Comparison of ENCODE assay signal across 16 cellular contexts in genomic region chr7:157375410-157375809, GRCh38. TPM values are rescaled to one million over a fixed set of nuclear protein-coding genes. Genes with fewer than 3 reads are reported as not detected.
DNase-seq lines count a peak whose midpoint lies in the region; ATAC-seq and TF ChIP-seq lines count a peak whose summit lies in the region.
"Had no signal": no experiment of that assay in that cellular context is flagged by ENCODE, and none has a peak within 500 bp of the region (broad histone marks: within the 10 kb centered on the region; RNA-seq: fewer than 3 reads in every experiment).

No MANE protein-coding gene starts in this region.

- no peaks in the 10 kb centered on the region for H3K9me3 ChIP-seq in BLaER1 treated with 17β-estradiol and CSF1 and Interleukin-3, amounts not matched to agents 10 nM and 100 nM (replicated peaks in 1 of 11)
- H3K9me3 ChIP-seq in CD8-positive, alpha-beta T cell (ENCODE audit: low read length) = no peaks in the 10 kb centered on the region
- H3K9me3 ChIP-seq: MG63, sigmoid colon, thoracic aorta had no signal

- H3K4me2 ChIP-seq in BLaER1 treated with 17β-estradiol and CSF1 and Interleukin-3, amounts not matched to agents 10 nM and 100 nM = peak overlapping the region; percentile 10 to 62 (median 30); a peak in 16 of 22 replicates

- TF ChIP-seq CTCF in CD8-positive, alpha-beta T cell (IDR thresholded peaks at IDR 0.05) = no peak

- peaks cover 95 to 100% (median 98%) of the 10 kb centered on the region in 11 experiments for H3K36me3 ChIP-seq in BLaER1 treated with 17β-estradiol and CSF1 and Interleukin-3, amounts not matched to agents 10 nM and 100 nM
- H3K36me3 ChIP-seq in CD8-positive, alpha-beta T cell (ENCODE audit: insufficient read depth, low read length) = peaks cover 23% of the 10 kb centered on the region

- H4K20me1 ChIP-seq in BLaER1 treated with 17β-estradiol and CSF1 and Interleukin-3, amounts not matched to agents 10 nM and 100 nM = peaks cover 99 to 100% (median 100%) of the 10 kb centered on the region in 11 experiments

- peak overlapping the region in 2 of 11 experiments; percentile 12 to 29; a peak in 1 of 22 replicates for H3K9ac ChIP-seq in BLaER1 treated with 17β-estradiol and CSF1 and Interleukin-3, amounts not matched to agents 10 nM and 100 nM

- no peaks in the 10 kb centered on the region for H3K27me3 Mint-ChIP-seq in CD8-positive, alpha-beta T cell (ENCODE audit: low read depth)
- no peaks in the 10 kb centered on the region for H3K27me3 Mint-ChIP-seq in activated naive CD8-positive, alpha-beta T cell treated with anti-CD3 and anti-CD28 coated beads, Interleukin-2, amount 10 ng/mL, durations not matched to agents 7 days and 5 days
- no peaks in the 10 kb centered on the region for H3K27me3 Mint-ChIP-seq in natural killer cell treated with Interleukin-12 subunit alpha and Interleukin-12 subunit beta and Interleukin-15 and Interleukin-18, amount 100 ng/mL, for 72 hours
- H3K27me3 Mint-ChIP-seq: activated CD4-positive, alpha-beta T cell treated with anti-CD3 and anti-CD28 coated beads, Interleukin-2, amount 10 ng/mL, durations not matched to agents 7 days and 5 days had no signal

- intact Hi-C loops in CD8-positive, alpha-beta T cell (cut with DNase I, micrococcal nuclease) = no loop called here

- H3K4me1 ChIP-seq in BLaER1 treated with 17β-estradiol and CSF1 and Interleukin-3, amounts not matched to agents 10 nM and 100 nM = peaks cover 40 to 69% (median 52%) of the 10 kb centered on the region in 10 experiments
- peaks cover 29% of the 10 kb centered on the region for H3K4me1 ChIP-seq in CD8-positive, alpha-beta T cell (ENCODE audit: insufficient read depth, low read length)

- H3K27me3 ChIP-seq in BLaER1 treated with 17β-estradiol and CSF1 and Interleukin-3, amounts not matched to agents 10 nM and 100 nM = no peaks in the 10 kb centered on the region
- H3K27me3 ChIP-seq in CD8-positive, alpha-beta T cell (ENCODE audit: insufficient read depth, low read length) = no peaks in the 10 kb centered on the region
- H3K27me3 ChIP-seq: brain microvascular endothelial cell, MG63, sigmoid colon had no signal

- no peak for DNase-seq in CD8-positive, alpha-beta T cell
- no peak for DNase-seq in activated naive CD8-positive, alpha-beta T cell treated with anti-CD3 and anti-CD28 coated beads, Interleukin-2, amount 10 ng/mL, durations not matched to agents 7 days and 5 days
- no peak for DNase-seq in natural killer cell treated with Interleukin-12 subunit alpha and Interleukin-12 subunit beta and Interleukin-15 and Interleukin-18, amount 100 ng/mL, for 72 hours (ENCODE audit: low spot score)
- DNase-seq in inferior parietal cortex (ENCODE audit: extremely low spot score) (no peak), hippocampal formation (lab: John Stamatoyannopoulos, UW) (no peak)
- DNase-seq: activated CD4-positive, alpha-beta T cell treated with anti-CD3 and anti-CD28 coated beads, Interleukin-2, amount 10 ng/mL, durations not matched to agents 7 days and 5 days; brain microvascular endothelial cell; kidney; MG63; NCI-H187; SHP77 treated with DMSO at 0.1 percent for 48 hours; sigmoid colon had no signal

- peaks cover 71% of the 10 kb centered on the region for H3K4me1 Mint-ChIP-seq in CD8-positive, alpha-beta T cell (ENCODE audit: low read depth)
- H3K4me1 Mint-ChIP-seq in activated naive CD8-positive, alpha-beta T cell treated with anti-CD3 and anti-CD28 coated beads, Interleukin-2, amount 10 ng/mL, durations not matched to agents 7 days and 5 days = peaks cover 32% of the 10 kb centered on the region
- peaks cover 66 to 70% of the 10 kb centered on the region in 2 donors for H3K4me1 Mint-ChIP-seq in natural killer cell treated with Interleukin-12 subunit alpha and Interleukin-12 subunit beta and Interleukin-15 and Interleukin-18, amount 100 ng/mL, for 72 hours (ENCODE audit: low read depth in 2 of 2)

- no peak overlapping the region for H3K4me3 Mint-ChIP-seq in CD8-positive, alpha-beta T cell
- H3K4me3 Mint-ChIP-seq in activated naive CD8-positive, alpha-beta T cell treated with anti-CD3 and anti-CD28 coated beads, Interleukin-2, amount 10 ng/mL, durations not matched to agents 7 days and 5 days = no peak overlapping the region
- H3K4me3 Mint-ChIP-seq in natural killer cell treated with Interleukin-12 subunit alpha and Interleukin-12 subunit beta and Interleukin-15 and Interleukin-18, amount 100 ng/mL, for 72 hours = peak overlapping the region; percentile 89
- H3K4me3 Mint-ChIP-seq: activated CD4-positive, alpha-beta T cell treated with anti-CD3 and anti-CD28 coated beads, Interleukin-2, amount 10 ng/mL, durations not matched to agents 7 days and 5 days had no signal

- H3K36me3 Mint-ChIP-seq in CD8-positive, alpha-beta T cell = peaks cover 80% of the 10 kb centered on the region
- H3K36me3 Mint-ChIP-seq in activated naive CD8-positive, alpha-beta T cell treated with anti-CD3 and anti-CD28 coated beads, Interleukin-2, amount 10 ng/mL, durations not matched to agents 7 days and 5 days = peaks cover 45% of the 10 kb centered on the region
- peaks cover 25% of the 10 kb centered on the region for H3K36me3 Mint-ChIP-seq in natural killer cell treated with Interleukin-12 subunit alpha and Interleukin-12 subunit beta and Interleukin-15 and Interleukin-18, amount 100 ng/mL, for 72 hours

- no peak overlapping the region for H3K4me3 ChIP-seq in BLaER1 treated with 17β-estradiol and CSF1 and Interleukin-3, amounts not matched to agents 10 nM and 100 nM
- no peak overlapping the region for H3K4me3 ChIP-seq in CD8-positive, alpha-beta T cell (ENCODE audit: low read depth, low read length)
- H3K4me3 ChIP-seq: MG63, sigmoid colon, thoracic aorta had no signal

- H3K9me3 Mint-ChIP-seq in CD8-positive, alpha-beta T cell = no peaks in the 10 kb centered on the region
- no peaks in the 10 kb centered on the region for H3K9me3 Mint-ChIP-seq in activated naive CD8-positive, alpha-beta T cell treated with anti-CD3 and anti-CD28 coated beads, Interleukin-2, amount 10 ng/mL, durations not matched to agents 7 days and 5 days
- no peaks in the 10 kb centered on the region for H3K9me3 Mint-ChIP-seq in natural killer cell treated with Interleukin-12 subunit alpha and Interleukin-12 subunit beta and Interleukin-15 and Interleukin-18, amount 100 ng/mL, for 72 hours
- H3K9me3 Mint-ChIP-seq: activated CD4-positive, alpha-beta T cell treated with anti-CD3 and anti-CD28 coated beads, Interleukin-2, amount 10 ng/mL, durations not matched to agents 7 days and 5 days had no signal

- CTCF ChIA-PET in CD8-positive, alpha-beta T cell (lab: Charles Lee) = interaction anchor here (1.2 to 1.4 kb wide), 2 partner anchors 11 to 36 kb away, joined by 5 to 6 read pairs; no protein-coding TSS in a partner anchor

- peak overlapping the region; percentile 20 for H3K27ac Mint-ChIP-seq in CD8-positive, alpha-beta T cell
- peak overlapping the region; percentile 76 for H3K27ac Mint-ChIP-seq in activated naive CD8-positive, alpha-beta T cell treated with anti-CD3 and anti-CD28 coated beads, Interleukin-2, amount 10 ng/mL, durations not matched to agents 7 days and 5 days
- peak overlapping the region; percentile 65 to 96 for H3K27ac Mint-ChIP-seq in natural killer cell treated with Interleukin-12 subunit alpha and Interleukin-12 subunit beta and Interleukin-15 and Interleukin-18, amount 100 ng/mL, for 72 hours

- ATAC-seq in CD8-positive, alpha-beta T cell = no peak
- no peak for ATAC-seq in activated naive CD8-positive, alpha-beta T cell treated with anti-CD3 and anti-CD28 coated beads, Interleukin-2, amount 10 ng/mL, durations not matched to agents 7 days and 5 days (ENCODE audit: low read depth)
- no peak for ATAC-seq in natural killer cell treated with Interleukin-12 subunit alpha and Interleukin-12 subunit beta and Interleukin-15 and Interleukin-18, amount 100 ng/mL, for 72 hours
- no peak for ATAC-seq in HG03342 (IDR thresholded peaks at IDR 0.05; ENCODE audit: unreplicated experiment)
- ATAC-seq: HepG2 had no signal

- peak overlapping the region in 7 of 11 experiments; percentile 8 to 63 (median 25); a peak in 8 of 22 replicates for H3K27ac ChIP-seq in BLaER1 treated with 17β-estradiol and CSF1 and Interleukin-3, amounts not matched to agents 10 nM and 100 nM
- no peak overlapping the region for H3K27ac ChIP-seq in CD8-positive, alpha-beta T cell (ENCODE audit: low read depth, low read length)
- H3K27ac ChIP-seq: brain microvascular endothelial cell, sigmoid colon had no signal

- POLR2A ChIA-PET in CD8-positive, alpha-beta T cell (lab: Charles Lee) = no interaction called here
- POLR2A ChIA-PET in activated naive CD8-positive, alpha-beta T cell treated with anti-CD3 and anti-CD28 coated beads, Interleukin-2, amount 10 ng/mL, durations not matched to agents 7 days and 5 days (lab: Charles Lee) = no interaction called here

RNA-seq across cellular contexts. Expression of gene DNAJB6, which starts 38.6 kb away (rescaled TPM):
- 100 to 1,000 TPM; 312 to 335 TPM for total RNA-seq in CD8-positive, alpha-beta T cell
- total RNA-seq in activated naive CD8-positive, alpha-beta T cell treated with anti-CD3 and anti-CD28 coated beads, Interleukin-2, amount 10 ng/mL, durations not matched to agents 7 days and 5 days = 10 to 100 TPM; 60.0 to 67.0 TPM
- total RNA-seq in natural killer cell treated with Interleukin-12 subunit alpha and Interleukin-12 subunit beta and Interleukin-15 and Interleukin-18, amount 100 ng/mL, for 72 hours = 100 to 1,000 TPM; 139 to 145 TPM

Comparison
In these comparisons a context has a peak if more than half of its experiments do, and no peak if none do; other contexts are left out.
1. H3K27ac Mint-ChIP-seq: peak in every context shown above with its lines; median percentile 80 in natural killer cell treated with Interleukin-12 subunit alpha and Interleukin-12 subunit beta and Interleukin-15 and Interleukin-18, amount 100 ng/mL, for 72 hours; 76 in activated naive CD8-positive, alpha-beta T cell treated with anti-CD3 and anti-CD28 coated beads, Interleukin-2, amount 10 ng/mL, durations not matched to agents 7 days and 5 days; 20 in CD8-positive, alpha-beta T cell.